ENCODE assay signal across 31 cellular contexts in the genomic region with DNA sequence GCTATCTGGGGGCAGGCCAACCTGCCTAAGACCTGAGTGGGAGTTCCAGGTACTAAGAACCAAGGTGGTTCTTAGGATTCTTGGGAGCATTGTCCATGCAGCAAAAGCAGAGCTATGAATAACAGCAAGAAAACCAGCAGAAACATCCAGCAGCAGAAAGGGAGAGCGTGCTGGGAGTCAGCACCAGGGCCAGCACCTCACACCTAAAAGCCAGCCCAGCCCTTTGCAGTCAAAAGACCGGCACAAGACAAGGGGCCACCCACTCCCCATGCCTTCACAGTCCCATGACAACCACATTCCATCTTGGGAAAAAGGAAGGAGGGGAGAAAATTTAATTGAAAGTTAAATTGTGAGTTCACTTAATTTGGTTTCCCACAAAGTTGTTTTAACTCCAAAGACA.
DNase-seq lines count a peak whose midpoint lies in the region; ATAC-seq and TF ChIP-seq lines count a peak whose summit lies in the region.
"Had no signal": no experiment of that assay in that cellular context is flagged by ENCODE, and none has a peak within 500 bp of the region (broad histone marks: within the 10 kb centered on the region; RNA-seq: fewer than 3 reads in every experiment).

No MANE protein-coding gene starts in this region.

- H3K4me1 Mint-ChIP-seq in endothelial cell (ENCODE audit: unreplicated experiment) (no peaks in the 10 kb centered on the region), Calu3 (ENCODE audit: low read depth, unreplicated experiment) (no peaks in the 10 kb centered on the region)
- no peaks in the 10 kb centered on the region for H3K4me1 Mint-ChIP-seq in activated naive CD8-positive, alpha-beta T cell treated with anti-CD3 and anti-CD28 coated beads, Interleukin-2, amount 50 U/mL, for 24 hours
- H3K4me1 Mint-ChIP-seq: activated naive CD4-positive, alpha-beta T cell treated with anti-CD3 and anti-CD28 coated beads, Interleukin-2, amount 10 ng/mL, durations not matched to agents 7 days and 5 days; memory B cell; stimulated activated naive B cell treated with anti-CD40 and anti-IgM and Interleukin-4, amounts not matched to agents 10 μg/mL and 1 μg/mL and 100 μg/mL, for 72 hours had no signal

- intact Hi-C loops in Calu3 (cut with micrococcal nuclease; ENCODE audit: unreplicated experiment): no loop called here

- H3K36me3 Mint-ChIP-seq in endothelial cell (ENCODE audit: low read depth, unreplicated experiment): no peaks in the 10 kb centered on the region
- no peaks in the 10 kb centered on the region for H3K36me3 Mint-ChIP-seq in activated naive CD8-positive, alpha-beta T cell treated with anti-CD3 and anti-CD28 coated beads, Interleukin-2, amount 50 U/mL, for 24 hours (ENCODE audit: low read depth)
- no peaks in the 10 kb centered on the region for H3K36me3 Mint-ChIP-seq in Calu3 (ENCODE audit: insufficient read depth, unreplicated experiment)
- H3K36me3 Mint-ChIP-seq: activated naive CD4-positive, alpha-beta T cell treated with anti-CD3 and anti-CD28 coated beads, Interleukin-2, amount 10 ng/mL, durations not matched to agents 7 days and 5 days; memory B cell; stimulated activated naive B cell treated with anti-CD40 and anti-IgM and Interleukin-4, amounts not matched to agents 10 μg/mL and 1 μg/mL and 100 μg/mL, for 72 hours had no signal

- no peaks in the 10 kb centered on the region for H3K4me1 ChIP-seq in NT2/D1 (ENCODE audit: insufficient read depth, insufficient read length)
- H3K4me1 ChIP-seq: BLaER1, breast epithelium, right atrium auricular region had no signal

- no peaks in the 10 kb centered on the region for H3K9me3 ChIP-seq in NT2/D1 (ENCODE audit: insufficient read depth, low read length)
- H3K9me3 ChIP-seq: BLaER1, breast epithelium, right atrium auricular region had no signal

- H3K27ac Mint-ChIP-seq in endothelial cell (ENCODE audit: unreplicated experiment) (no peak overlapping the region), Calu3 (ENCODE audit: unreplicated experiment) (no peak overlapping the region)
- H3K27ac Mint-ChIP-seq in activated naive CD8-positive, alpha-beta T cell treated with anti-CD3 and anti-CD28 coated beads, Interleukin-2, amount 50 U/mL, for 24 hours: no peak overlapping the region
- H3K27ac Mint-ChIP-seq: activated naive CD4-positive, alpha-beta T cell treated with anti-CD3 and anti-CD28 coated beads, Interleukin-2, amount 10 ng/mL, durations not matched to agents 7 days and 5 days; activated T-helper 1 cell treated with anti-CD3 and anti-CD28 coated beads, Interleukin-12 subunit alpha, Interleukin-12 subunit beta, Interleukin-2, Interleukin-4 antibody, amounts not matched to agents 30 ng/mL and 10 ng/mL and 1 ng/mL, durations not matched to agents 14 hours and 24 hours and 36 hours; memory B cell; stimulated activated naive B cell treated with anti-CD40 and anti-IgM and Interleukin-4, amounts not matched to agents 10 μg/mL and 1 μg/mL and 100 μg/mL, for 72 hours had no signal

- CTCF ChIA-PET in Calu3 (lab: Charles Lee): no interaction called here

- H3K27me3 Mint-ChIP-seq in endothelial cell (ENCODE audit: unreplicated experiment) (no peaks in the 10 kb centered on the region), Calu3 (ENCODE audit: unreplicated experiment) (no peaks in the 10 kb centered on the region)
- peaks cover 2% of the 10 kb centered on the region for H3K27me3 Mint-ChIP-seq in activated naive CD8-positive, alpha-beta T cell treated with anti-CD3 and anti-CD28 coated beads, Interleukin-2, amount 50 U/mL, for 24 hours
- H3K27me3 Mint-ChIP-seq: activated naive CD4-positive, alpha-beta T cell treated with anti-CD3 and anti-CD28 coated beads, Interleukin-2, amount 10 ng/mL, durations not matched to agents 7 days and 5 days; memory B cell; stimulated activated naive B cell treated with anti-CD40 and anti-IgM and Interleukin-4, amounts not matched to agents 10 μg/mL and 1 μg/mL and 100 μg/mL, for 72 hours had no signal

- no peaks in the 10 kb centered on the region for H3K36me3 ChIP-seq in NT2/D1 (ENCODE audit: insufficient read depth, insufficient read length, low read length)
- H3K36me3 ChIP-seq: BLaER1, breast epithelium, right atrium auricular region had no signal

- no peak for TF ChIP-seq CTCF in endothelial cell (IDR thresholded peaks at IDR 0.05; ENCODE audit: unreplicated experiment)
- no peak for TF ChIP-seq CTCF in Calu3 (IDR thresholded peaks at IDR 0.05; ENCODE audit: unreplicated experiment)

- H3K9ac ChIP-seq in NT2/D1 (ENCODE audit: insufficient read length, low read depth): no peak overlapping the region
- H3K9ac ChIP-seq: BLaER1 had no signal

- no peak for ATAC-seq in activated naive CD8-positive, alpha-beta T cell treated with anti-CD3 and anti-CD28 coated beads, Interleukin-2, amount 50 U/mL, for 24 hours
- ATAC-seq: left colon; stimulated activated naive B cell treated with anti-CD40 and anti-IgM and Interleukin-4, amounts not matched to agents 10 μg/mL and 1 μg/mL and 100 μg/mL, for 72 hours had no signal

- DNase-seq in ELF-1 (ENCODE audit: low read depth, low spot score) (peak; percentile 23), NT2/D1 (ENCODE audit: low read depth, low spot score) (peak; percentile 18), endothelial cell (ENCODE audit: low spot score) (peak; percentile 5), islet precursor cell (peak; percentile 63), Calu3 (no peak), activated gamma-delta T cell (lab: John Stamatoyannopoulos, UW) (no peak)
- no peak for DNase-seq in activated naive CD8-positive, alpha-beta T cell treated with anti-CD3 and anti-CD28 coated beads, Interleukin-2, amount 50 U/mL, for 24 hours
- no peak for DNase-seq in activated CD8-positive, alpha-beta memory T cell treated with anti-CD3 and anti-CD28 coated beads, Interleukin-2, amount 50 U/mL, for 48 hours
- DNase-seq: ACHN; activated CD4-positive, alpha-beta T cell treated with anti-CD3 and anti-CD28 coated beads, Interleukin-2, amount 50 U/mL, for 4 hours; activated CD8-positive, alpha-beta memory T cell treated with anti-CD3 and anti-CD28 coated beads, Interleukin-2, amount 50 U/mL, for 4 hours; activated naive CD4-positive, alpha-beta T cell treated with anti-CD3 and anti-CD28 coated beads, Interleukin-2, amount 10 ng/mL, durations not matched to agents 7 days and 5 days; amygdala; DMS79; effector CD4-positive, alpha-beta T cell; GF-D8; IMR-90; left colon; NCI-H446; NCI-H774; posterior cingulate gyrus; RPMI8226; small intestine; stimulated activated naive B cell treated with anti-CD40 and anti-IgM and Interleukin-4, amounts not matched to agents 10 μg/mL and 1 μg/mL and 100 μg/mL, for 72 hours; substantia nigra; trophoblast cell had no signal

- BruUV-seq in Calu3 (replicated peaks; lab: Mats Ljungman, UMichigan): no TSS peak

- no peak overlapping the region for H3K4me3 Mint-ChIP-seq in endothelial cell (ENCODE audit: unreplicated experiment)
- H3K4me3 Mint-ChIP-seq in activated naive CD8-positive, alpha-beta T cell treated with anti-CD3 and anti-CD28 coated beads, Interleukin-2, amount 50 U/mL, for 24 hours: no peak overlapping the region
- no peak overlapping the region for H3K4me3 Mint-ChIP-seq in Calu3 (ENCODE audit: low read depth, unreplicated experiment)
- H3K4me3 Mint-ChIP-seq: activated naive CD4-positive, alpha-beta T cell treated with anti-CD3 and anti-CD28 coated beads, Interleukin-2, amount 10 ng/mL, durations not matched to agents 7 days and 5 days; activated T-helper 1 cell treated with anti-CD3 and anti-CD28 coated beads, Interleukin-12 subunit alpha, Interleukin-12 subunit beta, Interleukin-2, Interleukin-4 antibody, amounts not matched to agents 30 ng/mL and 10 ng/mL and 1 ng/mL, durations not matched to agents 14 hours and 24 hours and 36 hours; memory B cell; stimulated activated naive B cell treated with anti-CD40 and anti-IgM and Interleukin-4, amounts not matched to agents 10 μg/mL and 1 μg/mL and 100 μg/mL, for 72 hours had no signal

- H3K27me3 ChIP-seq in NT2/D1 (ENCODE audit: insufficient read depth, insufficient read length): no peaks in the 10 kb centered on the region
- H3K27me3 ChIP-seq: BLaER1, breast epithelium, right atrium auricular region had no signal

- no peak overlapping the region for H3K4me3 ChIP-seq in NT2/D1 (ENCODE audit: insufficient read length, low read depth)
- H3K4me3 ChIP-seq: BLaER1, breast epithelium, right atrium auricular region had no signal

- H3K9me3 Mint-ChIP-seq in endothelial cell (ENCODE audit: unreplicated experiment): no peaks in the 10 kb centered on the region
- H3K9me3 Mint-ChIP-seq in activated naive CD8-positive, alpha-beta T cell treated with anti-CD3 and anti-CD28 coated beads, Interleukin-2, amount 50 U/mL, for 24 hours: peaks cover 7% of the 10 kb centered on the region
- peaks cover 15% of the 10 kb centered on the region for H3K9me3 Mint-ChIP-seq in Calu3 (ENCODE audit: low read depth, unreplicated experiment)
- H3K9me3 Mint-ChIP-seq: activated naive CD4-positive, alpha-beta T cell treated with anti-CD3 and anti-CD28 coated beads, Interleukin-2, amount 10 ng/mL, durations not matched to agents 7 days and 5 days had no signal

Comparison
In these comparisons a context has a peak if more than half of its experiments do, and no peak if none do; other contexts are left out.
1. DNase-seq: peak in ELF-1 (single experiment), NT2/D1 (single experiment), endothelial cell (single experiment) and islet precursor cell (single experiment); none in activated naive CD8-positive, alpha-beta T cell treated with anti-CD3 and anti-CD28 coated beads, Interleukin-2, amount 50 U/mL, for 24 hours (single experiment), Calu3 (single experiment), activated CD8-positive, alpha-beta memory T cell treated with anti-CD3 and anti-CD28 coated beads, Interleukin-2, amount 50 U/mL, for 48 hours (single experiment) and activated gamma-delta T cell (single experiment).